1 cellular context compared by ENCODE assay signal in genomic region chr5:135662683-135663082, GRCh38.
TF ChIP-seq lines count a peak whose summit lies in the region.

No MANE protein-coding gene starts in this region.

TF ChIP-seq in HCT116, 20 proteins besides CTCF, POLR2A, EP300 and RAD21 (continued from another document):
- no peak for TF ChIP-seq EZH2phosphoT487 (IDR thresholded peaks at IDR 0.05; ENCODE audit: borderline replicate concordance)
- TF ChIP-seq TCF7L2 (IDR thresholded peaks at IDR 0.05; ENCODE audit: borderline replicate concordance, extremely low read depth, insufficient read depth, insufficient read length): no peak
- no peak for TF ChIP-seq ZFX (IDR thresholded peaks at IDR 0.05)
- no peak for TF ChIP-seq SRF (IDR thresholded peaks at IDR 0.05; ENCODE audit: low read depth)
- TF ChIP-seq SIN3A (IDR thresholded peaks at IDR 0.05; ENCODE audit: low read depth): no peak
- TF ChIP-seq EGR1 (IDR thresholded peaks at IDR 0.05; ENCODE audit: low read depth): no peak
- no peak for TF ChIP-seq MAX (IDR thresholded peaks at IDR 0.05)
- no peak for TF ChIP-seq REST (IDR thresholded peaks at IDR 0.05; ENCODE audit: low read depth)
- no peak for TF ChIP-seq ZNF274 (IDR thresholded peaks at IDR 0.05; ENCODE audit: low read depth, low read length)
- TF ChIP-seq ATF3 (IDR thresholded peaks at IDR 0.05): no peak
- no peak for TF ChIP-seq ZBTB33 (IDR thresholded peaks at IDR 0.05; ENCODE audit: extremely low read depth, insufficient replicate concordance, low read length)
- TF ChIP-seq ELF1 (IDR thresholded peaks at IDR 0.05; ENCODE audit: borderline replicate concordance, low read depth): no peak
- no peak for TF ChIP-seq FOSL1 (IDR thresholded peaks at IDR 0.05; ENCODE audit: low read depth)
